In genomic region chrX:24034485-24034884, GRCh38 we compare ENCODE assay signal across 25 cellular contexts. TPM values are rescaled to one million over a fixed set of nuclear protein-coding genes. Genes with fewer than 3 reads are reported as not detected.
DNase-seq lines count a peak whose midpoint lies in the region; ATAC-seq, FAIRE-seq and TF ChIP-seq lines count a peak whose summit lies in the region.
"Had no signal": no experiment of that assay in that cellular context is flagged by ENCODE, and none has a peak within 500 bp of the region (broad histone marks: within the 10 kb centered on the region; RNA-seq: fewer than 3 reads in every experiment).

No MANE protein-coding gene starts in this region.

- TF ChIP-seq CTCF in foreskin keratinocyte (conservative IDR thresholded peaks at IDR 0.05): no peak

- DNase-seq in DMS 273 (lab: John Stamatoyannopoulos, UW; ENCODE audit: unreplicated experiment) (peak; percentile 72), HTR-8/SVneo (ENCODE audit: insufficient read length, low spot score) (no peak), SK-N-DZ (ENCODE audit: low spot score) (peak; percentile 20), posterior vena cava (ENCODE audit: low spot score) (peak; percentile 37), foreskin keratinocyte (no peak), OCI-M1 (lab: John Stamatoyannopoulos, UW) (no peak)
- DNase-seq: Calu3; CD8-positive, alpha-beta memory T cell; DMS53; IMR-90; MM.1S; NCI-H1417; NCI-H187; NCI-H446 treated with DMSO at 0.1 percent for 48 hours; NCI-H748 treated with DMSO at 0.1 percent for 48 hours; NK-92 treated with Interleukin-12 subunit alpha and Interleukin-12 subunit beta, amount 100 ng/mL, for 24 hours; PC-9; SJCRH30; T-helper 2 cell had no signal

- intact Hi-C loops in posterior vena cava (cut with DNase I): no loop called here

- peak; percentile 87 for FAIRE-seq in HTR-8/SVneo (lab: Jason Lieb, UNC)
- FAIRE-seq: GM18507, H54 had no signal

- H3K27ac ChIP-seq in foreskin keratinocyte: no peak overlapping the region
- H3K27ac ChIP-seq: C4-2B, KMS-11, PC-9, SJCRH30 had no signal

- no peaks in the 10 kb centered on the region for H3K4me1 ChIP-seq in foreskin keratinocyte
- H3K4me1 ChIP-seq: SJCRH30 had no signal

- H3K27me3 ChIP-seq in foreskin keratinocyte: no peaks in the 10 kb centered on the region
- H3K27me3 ChIP-seq: SJCRH30 had no signal

- ATAC-seq in foreskin keratinocyte (no peak), HG03159 (IDR thresholded peaks at IDR 0.05; ENCODE audit: unreplicated experiment) (no peak)
- ATAC-seq: Right ventricle myocardium inferior had no signal

RNA-seq across cellular contexts. Expression of gene KLHL15, which starts 7.5 kb away (rescaled TPM):
- polyA plus RNA-seq in SK-N-DZ (2014; cell fraction: cytosol; rRNA removed): 9.0 TPM in 2 replicates
- 5.8 and 5.9 TPM in 2 replicates for polyA plus RNA-seq in SK-N-DZ (2014; cell fraction: nucleus; rRNA removed)
- total RNA-seq in posterior vena cava (1 to 10 TPM; 6.3 to 7.2 TPM), foreskin keratinocyte (4.2 TPM in 2 replicates)
- polyA plus RNA-seq in foreskin keratinocyte: 0.68 and 0.77 TPM in 2 replicates

RNA-seq across cellular contexts. Expression of gene EIF2S3, which starts 20.3 kb away (rescaled TPM):
- 175 and 208 TPM in 2 replicates for polyA plus RNA-seq in SK-N-DZ (2014; cell fraction: cytosol; rRNA removed)
- polyA plus RNA-seq in SK-N-DZ (2014; cell fraction: nucleus; rRNA removed): 176 and 247 TPM in 2 replicates
- 100 to 1,000 TPM; 114 to 122 TPM for total RNA-seq in posterior vena cava
- 147 and 162 TPM in 2 replicates for total RNA-seq in foreskin keratinocyte
- polyA plus RNA-seq in foreskin keratinocyte: 60.4 and 60.7 TPM in 2 replicates

Comparison
In these comparisons a context has a peak if more than half of its experiments do, and no peak if none do; other contexts are left out.
1. DNase-seq: peak in DMS 273 (single experiment), SK-N-DZ (single experiment) and posterior vena cava (single experiment); none in HTR-8/SVneo (single experiment), foreskin keratinocyte (0 of 2) and OCI-M1 (single experiment).